In the genomic region with DNA sequence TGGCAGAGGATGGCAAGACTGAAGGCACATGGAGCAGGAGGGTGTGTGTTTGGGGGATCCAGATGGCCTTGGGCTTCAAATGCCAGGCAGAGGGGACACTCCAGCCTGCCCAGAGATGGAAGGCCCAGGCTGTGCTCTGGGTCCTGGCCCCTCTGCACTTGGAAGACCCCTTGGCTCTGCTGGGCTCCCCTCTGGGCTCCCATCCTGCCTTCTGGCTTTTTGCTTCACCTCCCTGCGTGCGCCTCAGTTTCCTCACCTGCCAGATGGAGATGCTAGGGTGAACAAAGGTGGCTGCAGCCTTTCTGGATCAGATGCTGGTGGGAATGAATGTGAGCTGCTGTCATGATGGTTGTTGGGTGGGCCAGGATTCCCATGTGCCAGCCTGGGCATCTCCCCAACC, we compare ENCODE assay signal across 17 cellular contexts. TPM values are rescaled to one million over a fixed set of nuclear protein-coding genes. Genes with fewer than 3 reads are reported as not detected.
DNase-seq lines count a peak whose midpoint lies in the region; ATAC-seq lines count a peak whose summit lies in the region.
"Had no signal": no experiment of that assay in that cellular context is flagged by ENCODE, and none has a peak within 500 bp of the region (broad histone marks: within the 10 kb centered on the region; RNA-seq: fewer than 3 reads in every experiment).

No MANE protein-coding gene starts in this region.

- no peaks in the 10 kb centered on the region for H3K27me3 ChIP-seq in naive thymus-derived CD4-positive, alpha-beta T cell (ENCODE audit: control insufficient read depth in 2 of 2, insufficient read depth in 2 of 2, low read length in 2 of 2)
- H3K27me3 ChIP-seq: left lung had no signal

- H3K4me3 ChIP-seq in naive thymus-derived CD4-positive, alpha-beta T cell (ENCODE audit: low read length) = no peak overlapping the region
- H3K4me3 ChIP-seq: HAP-1, skin epidermis had no signal

- ATAC-seq in stimulated activated naive CD8-positive, alpha-beta T cell treated with anti-CD3 and anti-CD28 coated beads, Interleukin-15, amount 100 ng/mL, for 72 hours = no peak
- no peak for ATAC-seq in stimulated activated naive CD8-positive, alpha-beta T cell treated with anti-CD3 and anti-CD28 coated beads, Interleukin-15, Interleukin-2, amounts not matched to agents 100 U/mL and 50 U/mL, for 24 hours
- no peak for ATAC-seq in activated naive CD8-positive, alpha-beta T cell treated with anti-CD3 and anti-CD28 coated beads, Interleukin-2, amount 10 ng/mL, durations not matched to agents 7 days and 5 days (ENCODE audit: low read depth)
- no peak for ATAC-seq in naive thymus-derived CD4-positive, alpha-beta T cell
- ATAC-seq in HG02571 (IDR thresholded peaks at IDR 0.05; ENCODE audit: unreplicated experiment) (no peak), GM21723 (IDR thresholded peaks at IDR 0.05; ENCODE audit: unreplicated experiment) (no peak), HG03442 (IDR thresholded peaks at IDR 0.05; ENCODE audit: unreplicated experiment) (no peak), GM21619 (IDR thresholded peaks at IDR 0.05; ENCODE audit: unreplicated experiment) (no peak)
- ATAC-seq: left lung had no signal

- H3K27ac Mint-ChIP-seq in stimulated activated naive CD8-positive, alpha-beta T cell treated with anti-CD3 and anti-CD28 coated beads, Interleukin-15, amount 100 ng/mL, for 72 hours = peak overlapping the region; percentile 66 to 96
- H3K27ac Mint-ChIP-seq in activated naive CD8-positive, alpha-beta T cell treated with anti-CD3 and anti-CD28 coated beads, Interleukin-2, amount 10 ng/mL, durations not matched to agents 7 days and 5 days = peak overlapping the region; percentile 96
- H3K27ac Mint-ChIP-seq in naive thymus-derived CD4-positive, alpha-beta T cell = peak overlapping the region; percentile 85 to 98 (median 96)

- peaks cover 30 to 54% of the 10 kb centered on the region in 2 donors for H3K4me1 ChIP-seq in naive thymus-derived CD4-positive, alpha-beta T cell (ENCODE audit: control insufficient read depth in 2 of 2, insufficient read depth in 2 of 2, low read length in 2 of 2)

- CTCF ChIA-PET in naive thymus-derived CD4-positive, alpha-beta T cell (lab: Charles Lee) = no interaction called here

- DNase-seq in stimulated activated naive CD8-positive, alpha-beta T cell treated with anti-CD3 and anti-CD28 coated beads, Interleukin-15, amount 100 ng/mL, for 72 hours = no peak
- DNase-seq in stimulated activated naive CD8-positive, alpha-beta T cell treated with anti-CD3 and anti-CD28 coated beads, Interleukin-15, Interleukin-2, amounts not matched to agents 100 U/mL and 50 U/mL, for 24 hours = no peak
- DNase-seq in activated naive CD8-positive, alpha-beta T cell treated with anti-CD3 and anti-CD28 coated beads, Interleukin-2, amount 10 ng/mL, durations not matched to agents 7 days and 5 days = no peak
- no peak for DNase-seq in naive thymus-derived CD4-positive, alpha-beta T cell
- DNase-seq: cortex of kidney, DMS79, KG1, left lung, NCI-H1694, NCI-H524, T-helper 9 cell had no signal

- H3K4me1 Mint-ChIP-seq in stimulated activated naive CD8-positive, alpha-beta T cell treated with anti-CD3 and anti-CD28 coated beads, Interleukin-15, amount 100 ng/mL, for 72 hours = peaks cover 77% of the 10 kb centered on the region
- peaks cover 45% of the 10 kb centered on the region for H3K4me1 Mint-ChIP-seq in activated naive CD8-positive, alpha-beta T cell treated with anti-CD3 and anti-CD28 coated beads, Interleukin-2, amount 10 ng/mL, durations not matched to agents 7 days and 5 days
- peaks cover 52 to 79% (median 60%) of the 10 kb centered on the region in 7 donors for H3K4me1 Mint-ChIP-seq in naive thymus-derived CD4-positive, alpha-beta T cell

- H3K4me3 Mint-ChIP-seq in stimulated activated naive CD8-positive, alpha-beta T cell treated with anti-CD3 and anti-CD28 coated beads, Interleukin-15, amount 100 ng/mL, for 72 hours = peak overlapping the region; percentile 85 to 91
- peak overlapping the region; percentile 88 for H3K4me3 Mint-ChIP-seq in activated naive CD8-positive, alpha-beta T cell treated with anti-CD3 and anti-CD28 coated beads, Interleukin-2, amount 10 ng/mL, durations not matched to agents 7 days and 5 days
- peak overlapping the region; percentile 88 to 96 (median 91) for H3K4me3 Mint-ChIP-seq in naive thymus-derived CD4-positive, alpha-beta T cell

- intact Hi-C loops in naive thymus-derived CD4-positive, alpha-beta T cell (cut with micrococcal nuclease) = no loop called here

- POLR2A ChIA-PET in activated naive CD8-positive, alpha-beta T cell treated with anti-CD3 and anti-CD28 coated beads, Interleukin-2, amount 10 ng/mL, durations not matched to agents 7 days and 5 days (lab: Charles Lee) = interaction anchor here (0.5 to 2.2 kb wide), 2 partner anchors 71 to 78 kb away, joined by 3 to 10 read pairs; partner anchors contain the start of gene TXNDC11
- POLR2A ChIA-PET in naive thymus-derived CD4-positive, alpha-beta T cell (lab: Charles Lee) = interaction anchor here (0.6 to 1.6 kb wide), 4 partner anchors 9 to 86 kb away, joined by 3 to 4 read pairs (median 4); no protein-coding TSS in a partner anchor

- peaks cover 1% of the 10 kb centered on the region for H3K36me3 Mint-ChIP-seq in activated naive CD8-positive, alpha-beta T cell treated with anti-CD3 and anti-CD28 coated beads, Interleukin-2, amount 10 ng/mL, durations not matched to agents 7 days and 5 days
- peaks cover 0 to 3% (median 0%) of the 10 kb centered on the region in 5 donors for H3K36me3 Mint-ChIP-seq in naive thymus-derived CD4-positive, alpha-beta T cell

- H3K27me3 Mint-ChIP-seq in stimulated activated naive CD8-positive, alpha-beta T cell treated with anti-CD3 and anti-CD28 coated beads, Interleukin-15, amount 100 ng/mL, for 72 hours = no peaks in the 10 kb centered on the region
- no peaks in the 10 kb centered on the region for H3K27me3 Mint-ChIP-seq in activated naive CD8-positive, alpha-beta T cell treated with anti-CD3 and anti-CD28 coated beads, Interleukin-2, amount 10 ng/mL, durations not matched to agents 7 days and 5 days
- no peaks in the 10 kb centered on the region for H3K27me3 Mint-ChIP-seq in naive thymus-derived CD4-positive, alpha-beta T cell

- H3K9me3 Mint-ChIP-seq in stimulated activated naive CD8-positive, alpha-beta T cell treated with anti-CD3 and anti-CD28 coated beads, Interleukin-15, amount 100 ng/mL, for 72 hours = no peaks in the 10 kb centered on the region
- no peaks in the 10 kb centered on the region for H3K9me3 Mint-ChIP-seq in activated naive CD8-positive, alpha-beta T cell treated with anti-CD3 and anti-CD28 coated beads, Interleukin-2, amount 10 ng/mL, durations not matched to agents 7 days and 5 days
- no peaks in the 10 kb centered on the region for H3K9me3 Mint-ChIP-seq in naive thymus-derived CD4-positive, alpha-beta T cell

- peak overlapping the region; percentile 65 for H3K27ac ChIP-seq in naive thymus-derived CD4-positive, alpha-beta T cell (ENCODE audit: low read depth, low read length)

- peaks cover 0 to 25% (median 5%) of the 10 kb centered on the region in 3 experiments for H3K36me3 ChIP-seq in naive thymus-derived CD4-positive, alpha-beta T cell (ENCODE audit: control insufficient read depth in 2 of 3, insufficient read depth in 3 of 3, low read length in 3 of 3)

- H3K9me3 ChIP-seq in naive thymus-derived CD4-positive, alpha-beta T cell (ENCODE audit: control insufficient read depth in 2 of 3, low read length in 3 of 3) = no peaks in the 10 kb centered on the region
- H3K9me3 ChIP-seq: HAP-1, left lung had no signal

RNA-seq across cellular contexts. Expression of gene SNN, which starts 3.0 kb away (rescaled TPM):
- 10 to 100 TPM; 30.1 to 31.8 TPM for total RNA-seq in activated naive CD8-positive, alpha-beta T cell treated with anti-CD3 and anti-CD28 coated beads, Interleukin-2, amount 10 ng/mL, durations not matched to agents 7 days and 5 days
- 10 to 100 TPM; 17.0 to 86.8 (median 34.4) TPM for total RNA-seq in naive thymus-derived CD4-positive, alpha-beta T cell
- 10 to 100 TPM; 21.3 to 34.3 TPM for polyA plus RNA-seq in naive thymus-derived CD4-positive, alpha-beta T cell
